ENCODE assay signal across 27 cellular contexts in genomic region chr10:61272781-61273180, GRCh38.
"Had no signal": no experiment of that assay in that cellular context is flagged by ENCODE, and none has a peak within 500 bp of the region (broad histone marks: within the 10 kb centered on the region; RNA-seq: fewer than 3 reads in every experiment).

No MANE protein-coding gene starts in this region.

- H3K27ac Mint-ChIP-seq: mesothelial cell of epicardium; naive B cell; natural killer cell; nephron progenitor cell; neural progenitor cell; progenitor cell of endocrine pancreas; stimulated activated naive B cell treated with anti-CD40 and anti-IgM and Interleukin-4, amounts not matched to agents 10 μg/mL and 1 μg/mL and 100 μg/mL, for 72 hours had no signal

- H3K27ac ChIP-seq: hepatocyte, left ventricle myocardium inferior, neural progenitor cell, neutrophil, ovary, stomach, suprapubic skin, thoracic aorta, tibial artery, upper lobe of right lung had no signal

- ATAC-seq: natural killer cell; right cardiac atrium; sciatic nerve; stimulated activated naive B cell treated with anti-CD40 and anti-IgM and Interleukin-4, amounts not matched to agents 10 μg/mL and 1 μg/mL and 100 μg/mL, for 72 hours; stimulated activated naive CD8-positive, alpha-beta T cell treated with anti-CD3 and anti-CD28 coated beads, Interleukin-15, Interleukin-2, amounts not matched to agents 100 U/mL and 50 U/mL, for 24 hours; upper lobe of right lung had no signal

- H3K9me3 ChIP-seq: left ventricle myocardium inferior, neutrophil, ovary, stomach, suprapubic skin, thoracic aorta, tibial artery, upper lobe of right lung had no signal

- H3K36me3 Mint-ChIP-seq: mesothelial cell of epicardium; naive B cell; natural killer cell; neural progenitor cell; stimulated activated naive B cell treated with anti-CD40 and anti-IgM and Interleukin-4, amounts not matched to agents 10 μg/mL and 1 μg/mL and 100 μg/mL, for 72 hours had no signal

- H3K4me1 Mint-ChIP-seq: naive B cell, natural killer cell, nephron progenitor cell, neural progenitor cell had no signal

- H3K4me3 ChIP-seq: hepatocyte, left ventricle myocardium inferior, lung, neural progenitor cell, ovary, smooth muscle cell, stomach, suprapubic skin, thoracic aorta, tibial artery, upper lobe of right lung had no signal

- H3K36me3 ChIP-seq: left ventricle myocardium inferior, neural progenitor cell, neutrophil, ovary, stomach, suprapubic skin, thoracic aorta, tibial artery, upper lobe of right lung had no signal

- DNase-seq: islet precursor cell; left ventricle myocardium inferior; mesendoderm; naive B cell; natural killer cell; nephron progenitor cell; occipital lobe; ovary; right cardiac atrium; stimulated activated CD4-positive, alpha-beta T cell treated with anti-CD3 and anti-CD28 coated beads, Interleukin-1b, Interleukin-23, amount 100 ng/mL, for 48 hours; stimulated activated CD4-positive, alpha-beta T cell treated with anti-CD3 and anti-CD28 coated beads, Interleukin-4, amount 100 ng/mL, for 1 hour; stimulated activated naive B cell treated with anti-CD40 and anti-IgM and Interleukin-4, amounts not matched to agents 10 μg/mL and 1 μg/mL and 100 μg/mL, for 72 hours; stimulated activated naive CD8-positive, alpha-beta T cell treated with anti-CD3 and anti-CD28 coated beads, Interleukin-15, Interleukin-2, amounts not matched to agents 100 U/mL and 50 U/mL, for 24 hours; stomach; tibial artery; trophoblast cell; upper lobe of right lung had no signal

- H3K9me3 Mint-ChIP-seq: naive B cell; natural killer cell; nephron progenitor cell; neural progenitor cell; stimulated activated naive B cell treated with anti-CD40 and anti-IgM and Interleukin-4, amounts not matched to agents 10 μg/mL and 1 μg/mL and 100 μg/mL, for 72 hours had no signal

- H3K4me3 Mint-ChIP-seq: mesothelial cell of epicardium; naive B cell; natural killer cell; nephron progenitor cell; neural progenitor cell; stimulated activated naive B cell treated with anti-CD40 and anti-IgM and Interleukin-4, amounts not matched to agents 10 μg/mL and 1 μg/mL and 100 μg/mL, for 72 hours had no signal

- H3K27me3 ChIP-seq: hepatocyte, neural progenitor cell, neutrophil, ovary, stomach, suprapubic skin, tibial artery, upper lobe of right lung had no signal

- H3K27me3 Mint-ChIP-seq: progenitor cell of endocrine pancreas had no signal

- H3K4me1 ChIP-seq: left ventricle myocardium inferior, neural progenitor cell, suprapubic skin, upper lobe of right lung had no signal
